In genomic region chr7:157386979-157387800, GRCh38 we compare ENCODE assay signal across 1 cellular context.
TF ChIP-seq lines count a peak whose summit lies in the region.

No MANE protein-coding gene starts in this region.

TF ChIP-seq in K562, 482 proteins besides CTCF, POLR2A, EP300 and RAD21 (continued from another document and continues in another):
- peak; percentile 85 for TF ChIP-seq ZHX1 (conservative IDR thresholded peaks at IDR 0.05; ENCODE audit: low read length)
- TF ChIP-seq BMI1 (IDR thresholded peaks at IDR 0.05; ENCODE audit: low read length): no peak
- TF ChIP-seq HNRNPH1 (optimal IDR thresholded peaks at IDR 0.05; ENCODE audit: low read depth, low read length): no peak
- TF ChIP-seq ZNF134 (CRISPR knock-in tag; conservative IDR thresholded peaks at IDR 0.05): no peak
- no peak for TF ChIP-seq SNIP1 (IDR thresholded peaks at IDR 0.05; ENCODE audit: low read depth)
- no peak for TF ChIP-seq BRCA1 (IDR thresholded peaks at IDR 0.05)
- TF ChIP-seq BRCA1 (CRISPR knock-in tag; IDR thresholded peaks at IDR 0.05): no peak
- peak; percentile 90 for TF ChIP-seq CTCFL (IDR thresholded peaks at IDR 0.05; ENCODE audit: borderline replicate concordance, insufficient read depth, low read depth, low read length, poor library complexity, severe bottlenecking)
- TF ChIP-seq, protein P1, sequence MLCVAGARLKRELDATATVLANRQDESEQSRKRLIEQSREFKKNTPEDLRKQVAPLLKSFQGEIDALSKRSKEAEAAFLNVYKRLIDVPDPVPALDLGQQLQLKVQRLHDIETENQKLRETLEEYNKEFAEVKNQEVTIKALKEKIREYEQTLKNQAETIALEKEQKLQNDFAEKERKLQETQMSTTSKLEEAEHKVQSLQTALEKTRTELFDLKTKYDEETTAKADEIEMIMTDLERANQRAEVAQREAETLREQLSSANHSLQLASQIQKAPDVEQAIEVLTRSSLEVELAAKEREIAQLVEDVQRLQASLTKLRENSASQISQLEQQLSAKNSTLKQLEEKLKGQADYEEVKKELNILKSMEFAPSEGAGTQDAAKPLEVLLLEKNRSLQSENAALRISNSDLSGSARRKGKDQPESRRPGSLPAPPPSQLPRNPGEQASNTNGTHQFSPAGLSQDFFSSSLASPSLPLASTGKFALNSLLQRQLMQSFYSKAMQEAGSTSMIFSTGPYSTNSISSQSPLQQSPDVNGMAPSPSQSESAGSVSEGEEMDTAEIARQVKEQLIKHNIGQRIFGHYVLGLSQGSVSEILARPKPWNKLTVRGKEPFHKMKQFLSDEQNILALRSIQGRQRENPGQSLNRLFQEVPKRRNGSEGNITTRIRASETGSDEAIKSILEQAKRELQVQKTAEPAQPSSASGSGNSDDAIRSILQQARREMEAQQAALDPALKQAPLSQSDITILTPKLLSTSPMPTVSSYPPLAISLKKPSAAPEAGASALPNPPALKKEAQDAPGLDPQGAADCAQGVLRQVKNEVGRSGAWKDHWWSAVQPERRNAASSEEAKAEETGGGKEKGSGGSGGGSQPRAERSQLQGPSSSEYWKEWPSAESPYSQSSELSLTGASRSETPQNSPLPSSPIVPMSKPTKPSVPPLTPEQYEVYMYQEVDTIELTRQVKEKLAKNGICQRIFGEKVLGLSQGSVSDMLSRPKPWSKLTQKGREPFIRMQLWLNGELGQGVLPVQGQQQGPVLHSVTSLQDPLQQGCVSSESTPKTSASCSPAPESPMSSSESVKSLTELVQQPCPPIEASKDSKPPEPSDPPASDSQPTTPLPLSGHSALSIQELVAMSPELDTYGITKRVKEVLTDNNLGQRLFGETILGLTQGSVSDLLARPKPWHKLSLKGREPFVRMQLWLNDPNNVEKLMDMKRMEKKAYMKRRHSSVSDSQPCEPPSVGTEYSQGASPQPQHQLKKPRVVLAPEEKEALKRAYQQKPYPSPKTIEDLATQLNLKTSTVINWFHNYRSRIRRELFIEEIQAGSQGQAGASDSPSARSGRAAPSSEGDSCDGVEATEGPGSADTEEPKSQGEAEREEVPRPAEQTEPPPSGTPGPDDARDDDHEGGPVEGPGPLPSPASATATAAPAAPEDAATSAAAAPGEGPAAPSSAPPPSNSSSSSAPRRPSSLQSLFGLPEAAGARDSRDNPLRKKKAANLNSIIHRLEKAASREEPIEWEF (CRISPR knock-in tag; IDR thresholded peaks at IDR 0.05): no peak
- TF ChIP-seq ZSCAN29 (IDR thresholded peaks at IDR 0.05): no peak
- TF ChIP-seq, protein P2, sequence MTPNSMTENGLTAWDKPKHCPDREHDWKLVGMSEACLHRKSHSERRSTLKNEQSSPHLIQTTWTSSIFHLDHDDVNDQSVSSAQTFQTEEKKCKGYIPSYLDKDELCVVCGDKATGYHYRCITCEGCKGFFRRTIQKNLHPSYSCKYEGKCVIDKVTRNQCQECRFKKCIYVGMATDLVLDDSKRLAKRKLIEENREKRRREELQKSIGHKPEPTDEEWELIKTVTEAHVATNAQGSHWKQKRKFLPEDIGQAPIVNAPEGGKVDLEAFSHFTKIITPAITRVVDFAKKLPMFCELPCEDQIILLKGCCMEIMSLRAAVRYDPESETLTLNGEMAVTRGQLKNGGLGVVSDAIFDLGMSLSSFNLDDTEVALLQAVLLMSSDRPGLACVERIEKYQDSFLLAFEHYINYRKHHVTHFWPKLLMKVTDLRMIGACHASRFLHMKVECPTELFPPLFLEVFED (CRISPR knock-in tag; conservative IDR thresholded peaks at IDR 0.05): no peak
- TF ChIP-seq NRF1 (conservative IDR thresholded peaks at IDR 0.05 in 1 of 2, IDR thresholded peaks at IDR 0.05 in 1 of 2): no peak
- TF ChIP-seq NFATC3 (IDR thresholded peaks at IDR 0.05): no peak
- TF ChIP-seq ZC3H4 (CRISPR knock-in tag; IDR thresholded peaks at IDR 0.05; ENCODE audit: borderline replicate concordance): no peak
- no peak for TF ChIP-seq HDGF (IDR thresholded peaks at IDR 0.05)
- peak in 1 of 2 experiments; percentile 98; a peak in 2 of 3 replicates for TF ChIP-seq CBX3 (IDR thresholded peaks at IDR 0.05; ENCODE audit: borderline replicate concordance in 1 of 2, low read length in 2 of 2)
- peak; percentile 78 for TF ChIP-seq GABPA (tag; conservative IDR thresholded peaks at IDR 0.05; ENCODE audit: low read depth)
- TF ChIP-seq ZNF175 (CRISPR knock-in tag; IDR thresholded peaks at IDR 0.05; ENCODE audit: low read depth): no peak
- TF ChIP-seq HLTF (IDR thresholded peaks at IDR 0.05): no peak
- TF ChIP-seq CCNT2 (IDR thresholded peaks at IDR 0.05; ENCODE audit: borderline replicate concordance, extremely low read depth, insufficient read length, low read depth, low read length): no peak
- peak; percentile 63 for TF ChIP-seq ZKSCAN1 (IDR thresholded peaks at IDR 0.05; ENCODE audit: low read depth, low read length)
- TF ChIP-seq, protein P3, sequence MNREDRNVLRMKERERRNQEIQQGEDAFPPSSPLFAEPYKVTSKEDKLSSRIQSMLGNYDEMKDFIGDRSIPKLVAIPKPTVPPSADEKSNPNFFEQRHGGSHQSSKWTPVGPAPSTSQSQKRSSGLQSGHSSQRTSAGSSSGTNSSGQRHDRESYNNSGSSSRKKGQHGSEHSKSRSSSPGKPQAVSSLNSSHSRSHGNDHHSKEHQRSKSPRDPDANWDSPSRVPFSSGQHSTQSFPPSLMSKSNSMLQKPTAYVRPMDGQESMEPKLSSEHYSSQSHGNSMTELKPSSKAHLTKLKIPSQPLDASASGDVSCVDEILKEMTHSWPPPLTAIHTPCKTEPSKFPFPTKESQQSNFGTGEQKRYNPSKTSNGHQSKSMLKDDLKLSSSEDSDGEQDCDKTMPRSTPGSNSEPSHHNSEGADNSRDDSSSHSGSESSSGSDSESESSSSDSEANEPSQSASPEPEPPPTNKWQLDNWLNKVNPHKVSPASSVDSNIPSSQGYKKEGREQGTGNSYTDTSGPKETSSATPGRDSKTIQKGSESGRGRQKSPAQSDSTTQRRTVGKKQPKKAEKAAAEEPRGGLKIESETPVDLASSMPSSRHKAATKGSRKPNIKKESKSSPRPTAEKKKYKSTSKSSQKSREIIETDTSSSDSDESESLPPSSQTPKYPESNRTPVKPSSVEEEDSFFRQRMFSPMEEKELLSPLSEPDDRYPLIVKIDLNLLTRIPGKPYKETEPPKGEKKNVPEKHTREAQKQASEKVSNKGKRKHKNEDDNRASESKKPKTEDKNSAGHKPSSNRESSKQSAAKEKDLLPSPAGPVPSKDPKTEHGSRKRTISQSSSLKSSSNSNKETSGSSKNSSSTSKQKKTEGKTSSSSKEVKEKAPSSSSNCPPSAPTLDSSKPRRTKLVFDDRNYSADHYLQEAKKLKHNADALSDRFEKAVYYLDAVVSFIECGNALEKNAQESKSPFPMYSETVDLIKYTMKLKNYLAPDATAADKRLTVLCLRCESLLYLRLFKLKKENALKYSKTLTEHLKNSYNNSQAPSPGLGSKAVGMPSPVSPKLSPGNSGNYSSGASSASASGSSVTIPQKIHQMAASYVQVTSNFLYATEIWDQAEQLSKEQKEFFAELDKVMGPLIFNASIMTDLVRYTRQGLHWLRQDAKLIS (CRISPR knock-in tag; IDR thresholded peaks at IDR 0.05): no peak; the same call in 1 of the 2 replicates
- TF ChIP-seq TAF15 (IDR thresholded peaks at IDR 0.05; ENCODE audit: low read depth, low read length): no peak
- TF ChIP-seq POLR2H (tag; IDR thresholded peaks at IDR 0.05; ENCODE audit: low read depth): no peak
- TF ChIP-seq, protein P4, sequence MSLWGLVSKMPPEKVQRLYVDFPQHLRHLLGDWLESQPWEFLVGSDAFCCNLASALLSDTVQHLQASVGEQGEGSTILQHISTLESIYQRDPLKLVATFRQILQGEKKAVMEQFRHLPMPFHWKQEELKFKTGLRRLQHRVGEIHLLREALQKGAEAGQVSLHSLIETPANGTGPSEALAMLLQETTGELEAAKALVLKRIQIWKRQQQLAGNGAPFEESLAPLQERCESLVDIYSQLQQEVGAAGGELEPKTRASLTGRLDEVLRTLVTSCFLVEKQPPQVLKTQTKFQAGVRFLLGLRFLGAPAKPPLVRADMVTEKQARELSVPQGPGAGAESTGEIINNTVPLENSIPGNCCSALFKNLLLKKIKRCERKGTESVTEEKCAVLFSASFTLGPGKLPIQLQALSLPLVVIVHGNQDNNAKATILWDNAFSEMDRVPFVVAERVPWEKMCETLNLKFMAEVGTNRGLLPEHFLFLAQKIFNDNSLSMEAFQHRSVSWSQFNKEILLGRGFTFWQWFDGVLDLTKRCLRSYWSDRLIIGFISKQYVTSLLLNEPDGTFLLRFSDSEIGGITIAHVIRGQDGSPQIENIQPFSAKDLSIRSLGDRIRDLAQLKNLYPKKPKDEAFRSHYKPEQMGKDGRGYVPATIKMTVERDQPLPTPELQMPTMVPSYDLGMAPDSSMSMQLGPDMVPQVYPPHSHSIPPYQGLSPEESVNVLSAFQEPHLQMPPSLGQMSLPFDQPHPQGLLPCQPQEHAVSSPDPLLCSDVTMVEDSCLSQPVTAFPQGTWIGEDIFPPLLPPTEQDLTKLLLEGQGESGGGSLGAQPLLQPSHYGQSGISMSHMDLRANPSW (CRISPR knock-in tag; IDR thresholded peaks at IDR 0.05): no peak
- TF ChIP-seq PTBP1 (IDR thresholded peaks at IDR 0.05; ENCODE audit: low read depth, low read length): no peak
- no peak for TF ChIP-seq ZBTB34 (CRISPR knock-in tag; IDR thresholded peaks at IDR 0.05)
- TF ChIP-seq TARDBP (IDR thresholded peaks at IDR 0.05): no peak
- 0 out of 2 replicates have a peak, but pooled peaks have one; percentile 15 for TF ChIP-seq FOSL1 (tag; conservative IDR thresholded peaks at IDR 0.05)
- no peak for TF ChIP-seq EWSR1 (IDR thresholded peaks at IDR 0.05; ENCODE audit: borderline replicate concordance, low read depth, partially characterized antibody)
- TF ChIP-seq FOXP1 (CRISPR knock-in tag; IDR thresholded peaks at IDR 0.05): 0 out of 2 replicates have a peak, but pooled peaks have one; percentile 52
- TF ChIP-seq TRIM28 (IDR thresholded peaks at IDR 0.05): no peak
- no peak for TF ChIP-seq NFIC (IDR thresholded peaks at IDR 0.05)
- TF ChIP-seq FOXJ3 (CRISPR knock-in tag; IDR thresholded peaks at IDR 0.05): no peak
- no peak for TF ChIP-seq SMAD2 (IDR thresholded peaks at IDR 0.05; ENCODE audit: low read depth, low read length)
- TF ChIP-seq ZKSCAN3 (CRISPR knock-in tag; IDR thresholded peaks at IDR 0.05): no peak
- no peak for TF ChIP-seq MTA3 (IDR thresholded peaks at IDR 0.05; ENCODE audit: borderline replicate concordance)
- TF ChIP-seq ZNF133 (CRISPR knock-in tag; IDR thresholded peaks at IDR 0.05): no peak
- TF ChIP-seq TAF7 (tag; IDR thresholded peaks at IDR 0.05): no peak
- TF ChIP-seq FOXA3 (CRISPR knock-in tag; conservative IDR thresholded peaks at IDR 0.05 in 1 of 2, IDR thresholded peaks at IDR 0.05 in 1 of 2): peak in 1 of 2 experiments; percentile 53; a peak in 1 of 4 replicates
- TF ChIP-seq TAF9B (IDR thresholded peaks at IDR 0.05; ENCODE audit: partially characterized antibody): peak; percentile 48
- TF ChIP-seq KLF1 (tag; IDR thresholded peaks at IDR 0.05): no peak
- TF ChIP-seq RFX5 (IDR thresholded peaks at IDR 0.05; ENCODE audit: low read depth, low read length): no peak
- TF ChIP-seq POLR3A (IDR thresholded peaks at IDR 0.05; ENCODE audit: borderline replicate concordance, extremely low read depth, insufficient read depth, insufficient read length): no peak
- TF ChIP-seq ZNF57 (CRISPR knock-in tag; IDR thresholded peaks at IDR 0.05): no peak
- TF ChIP-seq NCOA1 (IDR thresholded peaks at IDR 0.05; ENCODE audit: low read depth): no peak
- TF ChIP-seq POLR2G (IDR thresholded peaks at IDR 0.05; ENCODE audit: low read depth, low read length): no peak
